ENCODE assay signal across 9 cellular contexts in genomic region chr19:47663435-47663910, GRCh38. TPM values are rescaled to one million over a fixed set of nuclear protein-coding genes. Genes with fewer than 3 reads are reported as not detected.
DNase-seq lines count a peak whose midpoint lies in the region; ATAC-seq, FAIRE-seq and TF ChIP-seq lines count a peak whose summit lies in the region.
"Had no signal": no experiment of that assay in that cellular context is flagged by ENCODE, and none has a peak within 500 bp of the region (broad histone marks: within the 10 kb centered on the region; RNA-seq: fewer than 3 reads in every experiment).

No MANE protein-coding gene starts in this region.

- H3K9me3 Mint-ChIP-seq in HFFc6, result no peaks in the 10 kb centered on the region
- H3K9me3 Mint-ChIP-seq: central memory CD8-positive, alpha-beta T cell had no signal

- H3K27ac Mint-ChIP-seq in HFFc6, result peak overlapping the region; percentile 94

- H3K4me3 ChIP-seq in keratinocyte (ENCODE audit: control insufficient read depth in 2 of 3, extremely low read depth in 1 of 3, insufficient read depth in 2 of 3, low read depth in 1 of 3, low read length in 3 of 3) (peak overlapping the region in 2 of 3 experiments; percentile 43 to 52), subcutaneous abdominal adipose tissue (ENCODE audit: low read depth in 1 of 5, low read length in 5 of 5) (peak overlapping the region in 1 of 5 donors; percentile 49)

- H3K9ac ChIP-seq in keratinocyte (ENCODE audit: control insufficient read depth, extremely low read depth, insufficient read depth, low read length) (peak overlapping the region; percentile 71), subcutaneous abdominal adipose tissue (ENCODE audit: low read length in 5 of 5) (peak overlapping the region in 2 of 5 donors; percentile 3 to 27)

- intact Hi-C loops in posterior vena cava (cut with DNase I), result loop anchor here in 1 of 2 donors (5.0 kb wide), 1 partner anchor 51 kb away; no protein-coding TSS in a partner anchor

- H2AFZ ChIP-seq in keratinocyte (ENCODE audit: control insufficient read depth, low read length), result no peak overlapping the region

- H3K36me3 Mint-ChIP-seq in HFFc6 (ENCODE audit: low read depth), result peaks cover 6% of the 10 kb centered on the region

- H3K9me1 ChIP-seq in keratinocyte (ENCODE audit: control insufficient read depth, extremely low read depth, insufficient read depth, low read length), result peaks cover 4% of the 10 kb centered on the region

- TF ChIP-seq CTCF in HFFc6 (IDR thresholded peaks at IDR 0.05) (no peak), keratinocyte (optimal IDR thresholded peaks at IDR 0.05 in 1 of 3, IDR thresholded peaks at IDR 0.05 in 1 of 3, conservative IDR thresholded peaks at IDR 0.05 in 1 of 3; ENCODE audit: extremely low read depth in 1 of 3, insufficient read depth in 2 of 3, low read length in 3 of 3) (no peak)

- no peak for ATAC-seq in HG03457 (IDR thresholded peaks at IDR 0.05; ENCODE audit: unreplicated experiment)

- H3K27me3 ChIP-seq in keratinocyte (ENCODE audit: control insufficient read depth, extremely low read depth, insufficient read depth, low read length), result no peaks in the 10 kb centered on the region
- no peaks in the 10 kb centered on the region for H3K27me3 ChIP-seq in subcutaneous abdominal adipose tissue (ENCODE audit: control insufficient read depth in 5 of 5, insufficient read depth in 4 of 5, low read length in 5 of 5)

- peaks cover 63% of the 10 kb centered on the region for H3K4me1 Mint-ChIP-seq in HFFc6 (ENCODE audit: low read depth)

- H3K4me2 ChIP-seq in keratinocyte (ENCODE audit: control insufficient read depth, extremely low read depth, insufficient read depth, low read depth, low read length), result peak overlapping the region; percentile 85

- DNase-seq in HFFc6 (peak; percentile 96), astrocyte of the hippocampus (ENCODE audit: low read depth, low spot score) (peak; percentile 90), keratinocyte (ENCODE audit: low read depth, low spot score) (no peak), NCI-H1092 treated with DMSO at 0.1 percent for 48 hours (lab: John Stamatoyannopoulos, UW) (no peak), posterior vena cava (ENCODE audit: low spot score) (no peak)
- no peak for DNase-seq in activated naive CD4-positive, alpha-beta T cell treated with anti-CD3 and anti-CD28 coated beads, Interleukin-2, amount 50 U/mL, for 16 hours

- H3K4me1 ChIP-seq in keratinocyte (ENCODE audit: control insufficient read depth, extremely low read depth, insufficient read depth, low read length), result peaks cover 52% of the 10 kb centered on the region
- H3K4me1 ChIP-seq in subcutaneous abdominal adipose tissue (ENCODE audit: control insufficient read depth in 5 of 5, insufficient read depth in 5 of 5, low read length in 5 of 5), result peaks cover 5 to 60% (median 40%) of the 10 kb centered on the region in 5 donors

- H3K9me3 ChIP-seq in keratinocyte (ENCODE audit: control insufficient read depth, low read depth, low read length), result no peaks in the 10 kb centered on the region
- H3K9me3 ChIP-seq in subcutaneous abdominal adipose tissue (ENCODE audit: control insufficient read depth in 5 of 5, low read length in 5 of 5), result no peaks in the 10 kb centered on the region

- H3K27me3 Mint-ChIP-seq in HFFc6 (ENCODE audit: insufficient read depth), result peaks cover 3% of the 10 kb centered on the region; the same call in 1 of the 2 replicates
- H3K27me3 Mint-ChIP-seq: central memory CD8-positive, alpha-beta T cell had no signal

- H3K36me3 ChIP-seq in keratinocyte (ENCODE audit: control insufficient read depth in 2 of 2, extremely low read depth in 1 of 2, insufficient read depth in 2 of 2, low read length in 2 of 2) (peaks cover 0 to 4% of the 10 kb centered on the region in 2 experiments), subcutaneous abdominal adipose tissue (ENCODE audit: control insufficient read depth in 5 of 5, insufficient read depth in 5 of 5, low read length in 5 of 5) (peaks cover 0 to 4% (median 2%) of the 10 kb centered on the region in 5 donors)

- H3K4me3 Mint-ChIP-seq in HFFc6, result peak overlapping the region; percentile 74
- H3K4me3 Mint-ChIP-seq: central memory CD8-positive, alpha-beta T cell had no signal

- H3K79me2 ChIP-seq in keratinocyte (ENCODE audit: control insufficient read depth, insufficient read depth, low read length), result peaks cover 42% of the 10 kb centered on the region

- FAIRE-seq in keratinocyte (lab: Jason Lieb, UNC), result peak; percentile 75

- H4K20me1 ChIP-seq in keratinocyte (ENCODE audit: control insufficient read depth, extremely low read depth, insufficient read depth, low read length), result peaks cover 10% of the 10 kb centered on the region

- dilution Hi-C loops in keratinocyte (cut with MboI; ENCODE audit: extremely low pct_ligation_motif_present, low sequenced_read_pairs), result no loop called here

- H3K27ac ChIP-seq in keratinocyte (ENCODE audit: control insufficient read depth, insufficient read depth, low read length) (peak overlapping the region; percentile 94), subcutaneous abdominal adipose tissue (ENCODE audit: low read depth, low read length) (peak overlapping the region; percentile 90)

RNA-seq across cellular contexts. Expression of gene EHD2, which starts 49.7 kb away (rescaled TPM):
- total RNA-seq in HFFc6 (2021; fragmentation: NEBNext Ultra II Directional; extraction: Animal tissue kit (Norgen Biotek cat#: 25700)), result 100 to 1,000 TPM; 321 to 395 (median 334) TPM
- polyA plus RNA-seq in keratinocyte, result 18.3 to 48.5 TPM (median 23.7 TPM) in 3 replicates
- polyA plus RNA-seq in keratinocyte (2011; ENCODE audit: low read depth), result 35.1 TPM
- 43.9 and 91.5 TPM in 2 replicates for polyA plus RNA-seq in keratinocyte (2011; cell fraction: cytosol; rRNA removed)
- 95.6 and 141 TPM in 2 replicates for polyA plus RNA-seq in keratinocyte (2011; cell fraction: nucleus; rRNA removed)
- polyA plus RNA-seq in keratinocyte (2012; ENCODE audit: low replicate concordance), result 71.1 and 183 TPM in 2 replicates
- polyA minus RNA-seq in keratinocyte, result 26.8 to 216 TPM (median 31.6 TPM) in 3 replicates
- 198 TPM for polyA minus RNA-seq in keratinocyte (2011; cell fraction: cytosol; rRNA and poly(A)+ RNA removed)
- polyA minus RNA-seq in keratinocyte (2011; cell fraction: nucleus; rRNA and poly(A)+ RNA removed), result 114 and 133 TPM in 2 replicates
- 100 to 1,000 TPM; 217 to 235 TPM for total RNA-seq in posterior vena cava

RNA-seq across cellular contexts. Expression of gene BICRA, which starts 54.5 kb away (rescaled TPM):
- 10 to 100 TPM; 11.8 to 16.7 (median 15.5) TPM for total RNA-seq in HFFc6 (2021; fragmentation: NEBNext Ultra II Directional; extraction: Animal tissue kit (Norgen Biotek cat#: 25700))
- polyA plus RNA-seq in keratinocyte, result 0.28 to 0.50 TPM (median 0.42 TPM) in 3 replicates
- polyA plus RNA-seq in keratinocyte (2011; ENCODE audit: low read depth), result 1.0 TPM
- 0.19 and 0.39 TPM in 2 replicates for polyA plus RNA-seq in keratinocyte (2011; cell fraction: cytosol; rRNA removed)
- polyA plus RNA-seq in keratinocyte (2011; cell fraction: nucleus; rRNA removed), result 5.0 and 5.1 TPM in 2 replicates
- 2.8 and 4.8 TPM in 2 replicates for polyA plus RNA-seq in keratinocyte (2012; ENCODE audit: low replicate concordance)
- polyA minus RNA-seq in keratinocyte, result 0.86 to 14.4 TPM (median 4.5 TPM) in 3 replicates
- 3.8 TPM for polyA minus RNA-seq in keratinocyte (2011; cell fraction: cytosol; rRNA and poly(A)+ RNA removed)
- 7.5 and 8.1 TPM in 2 replicates for polyA minus RNA-seq in keratinocyte (2011; cell fraction: nucleus; rRNA and poly(A)+ RNA removed)
- 10 to 100 TPM; 12.0 to 15.4 TPM for total RNA-seq in posterior vena cava

Comparison
In these comparisons a context has a peak if more than half of its experiments do, and no peak if none do; other contexts are left out.
1. DNase-seq: peak in HFFc6 (single experiment) and astrocyte of the hippocampus (single experiment); none in keratinocyte (single experiment), activated naive CD4-positive, alpha-beta T cell treated with anti-CD3 and anti-CD28 coated beads, Interleukin-2, amount 50 U/mL, for 16 hours (single experiment), NCI-H1092 treated with DMSO at 0.1 percent for 48 hours (single experiment) and posterior vena cava (single experiment).